1 cellular context compared by ENCODE assay signal in the genomic region with DNA sequence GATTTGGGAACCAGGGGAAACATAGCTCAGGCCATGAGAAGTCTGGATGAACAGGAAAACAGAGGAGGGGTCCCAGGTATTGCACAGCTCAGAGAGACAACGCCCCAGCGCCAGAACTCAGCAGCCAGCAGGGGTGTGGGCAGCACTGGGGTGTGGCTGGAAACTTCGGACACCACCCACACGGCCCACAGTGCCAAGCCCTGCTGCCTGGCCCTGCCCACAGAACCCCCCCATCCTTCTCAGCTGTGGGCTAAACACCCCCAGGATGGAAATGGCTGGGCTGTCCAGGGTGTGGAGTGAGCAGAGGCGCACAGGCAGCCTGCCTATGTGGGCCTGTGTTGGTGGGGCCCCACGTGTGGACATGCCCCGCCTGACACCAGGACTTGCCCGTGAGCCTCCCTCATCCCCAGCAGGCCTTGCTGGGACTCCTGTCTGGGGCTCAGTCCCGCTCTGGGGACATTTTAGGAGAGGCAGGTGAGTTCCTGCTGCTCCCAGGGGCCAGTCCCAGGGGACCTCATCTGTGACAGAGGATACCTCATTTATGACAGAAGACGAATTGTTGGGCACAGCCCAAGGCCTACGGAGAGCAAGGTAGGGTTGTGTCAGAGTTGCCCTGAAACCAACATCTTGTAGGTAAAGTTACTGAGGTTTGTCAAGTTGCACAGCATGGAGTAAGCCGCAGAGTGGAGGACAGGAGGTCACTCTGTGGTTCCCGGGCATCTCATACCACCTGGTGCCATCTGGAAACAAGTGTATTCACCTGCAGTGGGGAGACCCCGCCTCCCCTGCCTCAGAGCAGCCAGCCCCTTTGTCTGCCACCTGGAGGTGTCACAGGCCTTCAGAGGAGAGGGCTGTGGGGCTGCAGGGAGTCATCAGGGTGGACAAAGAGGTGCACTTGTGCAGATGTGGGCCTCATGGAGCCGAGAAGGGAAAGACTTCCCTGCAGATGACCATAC.
TF ChIP-seq lines count a peak whose summit lies in the region.

No MANE protein-coding gene starts in this region.

TF ChIP-seq in GM12878, 131 proteins besides CTCF, POLR2A, EP300 and RAD21 (continued from another document):
- TF ChIP-seq, protein P1, sequence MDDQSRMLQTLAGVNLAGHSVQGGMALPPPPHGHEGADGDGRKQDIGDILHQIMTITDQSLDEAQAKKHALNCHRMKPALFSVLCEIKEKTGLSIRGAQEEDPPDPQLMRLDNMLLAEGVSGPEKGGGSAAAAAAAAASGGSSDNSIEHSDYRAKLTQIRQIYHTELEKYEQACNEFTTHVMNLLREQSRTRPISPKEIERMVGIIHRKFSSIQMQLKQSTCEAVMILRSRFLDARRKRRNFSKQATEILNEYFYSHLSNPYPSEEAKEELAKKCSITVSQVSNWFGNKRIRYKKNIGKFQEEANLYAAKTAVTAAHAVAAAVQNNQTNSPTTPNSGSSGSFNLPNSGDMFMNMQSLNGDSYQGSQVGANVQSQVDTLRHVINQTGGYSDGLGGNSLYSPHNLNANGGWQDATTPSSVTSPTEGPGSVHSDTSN (IDR thresholded peaks at IDR 0.05; ENCODE audit: insufficient replicate concordance, low read depth, low read length), result no peak
- TF ChIP-seq JUND (IDR thresholded peaks at IDR 0.05; ENCODE audit: low read depth, low read length), result no peak
